9 cellular contexts compared by ENCODE assay signal in the genomic region with DNA sequence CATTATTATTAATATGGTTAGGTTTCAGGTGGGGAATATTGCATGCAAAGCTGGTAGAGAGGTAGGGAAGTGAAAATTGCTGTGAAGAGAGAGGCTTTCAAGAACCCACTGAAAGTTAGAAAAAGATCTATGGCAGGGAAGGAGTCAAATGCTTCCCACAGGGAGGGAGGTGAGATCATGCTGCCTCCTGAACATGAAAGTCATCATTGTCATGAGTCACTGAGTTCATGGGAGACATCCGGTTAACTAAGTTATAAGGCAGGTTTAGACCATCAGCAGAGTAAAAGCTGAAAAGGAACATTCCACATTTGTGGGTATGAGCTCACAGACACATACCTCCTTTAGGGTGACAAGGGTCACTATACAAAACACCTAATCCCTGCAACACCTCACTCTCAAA. TPM values are rescaled to one million over a fixed set of nuclear protein-coding genes. Genes with fewer than 3 reads are reported as not detected.
DNase-seq lines count a peak whose midpoint lies in the region; ATAC-seq and TF ChIP-seq lines count a peak whose summit lies in the region.
"Had no signal": no experiment of that assay in that cellular context is flagged by ENCODE, and none has a peak within 500 bp of the region (broad histone marks: within the 10 kb centered on the region; RNA-seq: fewer than 3 reads in every experiment).

No MANE protein-coding gene starts in this region.

- CTCF ChIA-PET in mammary epithelial cell (lab: Charles Lee; ENCODE audit: low non-redundant PET), result interaction anchor here (0.5 kb wide), 1 partner anchor 87 kb away, joined by 4 read pairs; no protein-coding TSS in a partner anchor

- dilution Hi-C loops in mammary epithelial cell (cut with HindIII; ENCODE audit: low sequenced_read_pairs), result no loop called here

- H3K79me2 ChIP-seq in mammary epithelial cell (ENCODE audit: insufficient read depth, low read length), result peaks cover 20% of the 10 kb centered on the region

- peak overlapping the region; percentile 3 for H3K9ac ChIP-seq in mammary epithelial cell (ENCODE audit: insufficient read depth, low read length)

- no peaks in the 10 kb centered on the region for H3K27me3 ChIP-seq in mammary epithelial cell (ENCODE audit: insufficient read depth, low read length)
- H3K27me3 ChIP-seq in stomach, result no peaks in the 10 kb centered on the region

- H3K36me3 ChIP-seq in mammary epithelial cell (ENCODE audit: insufficient read depth, low read length) (no peaks in the 10 kb centered on the region), mucosa of descending colon (ENCODE audit: low read depth) (no peaks in the 10 kb centered on the region), stomach (peaks cover 0 to 21% (median 13%) of the 10 kb centered on the region in 4 donors)

- TF ChIP-seq EP300 in stomach (IDR thresholded peaks at IDR 0.05), result no peak

- H3K4me2 ChIP-seq in mammary epithelial cell (ENCODE audit: insufficient read depth, low read depth, low read length), result peak overlapping the region; percentile 54

- 0% methylated on average over 1 of the region's 1 CpG for WGBS in mammary epithelial cell (ENCODE audit: low coverage, missing lambda C conversion rate)
- 62 to 80% (median 64%) methylated on average over 1 of the region's 1 CpG for WGBS in stomach, 5 donors

- TF ChIP-seq POLR2A in stomach (IDR thresholded peaks at IDR 0.05), result no peak

- H4K20me1 ChIP-seq in mammary epithelial cell (ENCODE audit: insufficient read depth, low read length), result no peaks in the 10 kb centered on the region

- H2AFZ ChIP-seq in mammary epithelial cell (ENCODE audit: low read depth, low read length), result no peak overlapping the region

- BruUV-seq in mammary epithelial cell (replicated peaks; lab: Mats Ljungman, UMichigan), result no TSS peak

- H3K4me3 ChIP-seq in GM12865 (ENCODE audit: low read depth, low read length), result no peak overlapping the region
- H3K4me3 ChIP-seq in mammary epithelial cell (replicated peaks in 1 of 3; ENCODE audit: insufficient read depth in 1 of 3, low read depth in 2 of 3, low read length in 3 of 3), result no peak overlapping the region
- H3K4me3 ChIP-seq in mucosa of descending colon, result no peak overlapping the region
- H3K4me3 ChIP-seq in stomach, result no peak overlapping the region

- peaks cover 41% of the 10 kb centered on the region for H3K4me1 ChIP-seq in mammary epithelial cell (ENCODE audit: insufficient read depth, low read length)
- H3K4me1 ChIP-seq in mucosa of descending colon (ENCODE audit: low read depth), result no peaks in the 10 kb centered on the region
- H3K4me1 ChIP-seq in stomach, result peaks cover 0 to 10% (median 6%) of the 10 kb centered on the region in 4 donors

- TF ChIP-seq CTCF in GM12865 (IDR thresholded peaks at IDR 0.05; ENCODE audit: insufficient read depth, low read depth, low read length, missing control alignments), result no peak
- TF ChIP-seq CTCF in mammary epithelial cell (conservative IDR thresholded peaks at IDR 0.05 in 1 of 2, IDR thresholded peaks at IDR 0.05 in 1 of 2; ENCODE audit: extremely low read depth in 1 of 2, insufficient read depth in 1 of 2, low read depth in 1 of 2, low read length in 2 of 2), result no peak
- TF ChIP-seq CTCF in mucosa of descending colon (IDR thresholded peaks at IDR 0.05), result no peak
- no peak for TF ChIP-seq CTCF in stomach (IDR thresholded peaks at IDR 0.05)

- intact Hi-C loops in mammary epithelial cell (cut with micrococcal nuclease) (loop anchor here (5.0 kb wide), 1 partner anchor 67 kb away; no protein-coding TSS in a partner anchor), mucosa of descending colon (cut with DNase I, micrococcal nuclease) (no loop called here), stomach (cut with DNase I; ENCODE audit: low total_unique reads) (no loop called here)

- DNase-seq in GM12865 (ENCODE audit: low read depth) (peak; percentile 43), HK-2 (ENCODE audit: unreplicated experiment) (peak; percentile 49), mammary epithelial cell (peak; percentile 95), mucosa of descending colon (no peak), NK-92 (lab: John Stamatoyannopoulos, UW; ENCODE audit: unreplicated experiment) (no peak), stomach (no peak)
- no peak for DNase-seq in NK-92 treated with Interleukin-12 subunit alpha and Interleukin-12 subunit beta, amount 100 ng/mL, for 24 hours (lab: John Stamatoyannopoulos, UW)
- DNase-seq: activated naive CD8-positive, alpha-beta T cell treated with anti-CD3 and anti-CD28 coated beads for 36 hours had no signal

- no peaks in the 10 kb centered on the region for H3K9me3 ChIP-seq in mammary epithelial cell (replicated peaks; ENCODE audit: insufficient read depth, low read length)
- H3K9me3 ChIP-seq in mucosa of descending colon, result no peaks in the 10 kb centered on the region
- H3K9me3 ChIP-seq in stomach, result no peaks in the 10 kb centered on the region

- in situ Hi-C loops in mammary epithelial cell (cut with MboI; ENCODE audit: low sequenced_read_pairs in 2 of 2), result no loop called here

- ATAC-seq in mucosa of descending colon (peak; percentile 58), GM19035 (IDR thresholded peaks at IDR 0.05; ENCODE audit: unreplicated experiment) (no peak)

- H3K27ac ChIP-seq in mammary epithelial cell (ENCODE audit: insufficient read depth, low read depth, low read length) (peak overlapping the region; percentile 85), stomach (no peak overlapping the region)

RNA-seq across cellular contexts. Expression of a gene that starts 16.2 kb away (rescaled TPM):
- total RNA-seq in mammary epithelial cell (10 to 100 TPM; 15.2 to 21.2 TPM), mucosa of descending colon (10 to 100 TPM; 15.6 to 20.2 (median 17.2) TPM), stomach (10 to 100 TPM in 4 of 5 donors, 1 to 10 TPM in 1; 1.8 to 32.2 (median 24.1) TPM)
- polyA plus RNA-seq in mammary epithelial cell (21.0 TPM), stomach (10 to 100 TPM; 10.8 to 20.7 (median 16.8) TPM)
- polyA minus RNA-seq in mammary epithelial cell, result 39.9 TPM

Comparison
In these comparisons a context has a peak if more than half of its experiments do, and no peak if none do; other contexts are left out.
1. DNase-seq: peak in GM12865 (single experiment), HK-2 (single experiment) and mammary epithelial cell (single experiment); none in mucosa of descending colon (0 of 3), NK-92 (single experiment), stomach (single experiment) and NK-92 treated with Interleukin-12 subunit alpha and Interleukin-12 subunit beta, amount 100 ng/mL, for 24 hours (single experiment).